Comparison of ENCODE assay signal across 2 cellular contexts in the genomic region with DNA sequence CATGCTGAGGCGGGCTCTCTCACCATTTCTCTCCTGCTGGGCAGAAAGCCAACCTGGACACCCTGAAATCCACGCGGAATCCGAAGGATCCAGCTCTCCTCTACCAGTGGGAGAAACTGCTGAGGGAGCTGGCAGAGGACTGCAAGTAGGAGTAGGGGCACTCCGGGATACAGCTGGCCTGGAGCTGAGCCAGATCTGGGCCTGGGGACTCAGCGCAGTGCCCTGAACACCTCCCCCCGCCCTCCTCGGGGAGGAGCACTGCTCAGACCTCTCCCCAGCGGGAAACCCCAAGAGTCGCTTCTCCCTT.
A peak's percentile ranks its signal among the peaks of the same experiment; 100 is the strongest.
TF ChIP-seq lines count a peak whose summit lies in the region.

No MANE protein-coding gene starts in this region.

TF ChIP-seq in HepG2, 621 proteins besides CTCF, POLR2A, EP300 and RAD21:
- TF ChIP-seq ZNF232 (CRISPR knock-in tag; IDR thresholded peaks at IDR 0.05; ENCODE audit: borderline replicate concordance) (0 out of 2 replicates have a peak, but pooled peaks have one; percentile 13), ZNF543 (CRISPR knock-in tag; IDR thresholded peaks at IDR 0.05) (no peak), ZFP36 (IDR thresholded peaks at IDR 0.05; ENCODE audit: borderline replicate concordance, low read depth, low read length, partially characterized antibody) (no peak), POGZ (CRISPR knock-in tag; IDR thresholded peaks at IDR 0.05) (peak; percentile 1; the same call in 1 of the 2 replicates), KMT2B (CRISPR knock-in tag; IDR thresholded peaks at IDR 0.05) (no peak), SUZ12 (IDR thresholded peaks at IDR 0.05; ENCODE audit: low read depth, low read length) (no peak), TARDBP (CRISPR knock-in tag; IDR thresholded peaks at IDR 0.05) (no peak), PCBP1 (IDR thresholded peaks at IDR 0.05; ENCODE audit: borderline replicate concordance, low read depth, low read length) (peak; percentile 64; the same call in 1 of the 2 replicates), MIXL1 (CRISPR knock-in tag; IDR thresholded peaks at IDR 0.05) (no peak), ZFAT (CRISPR knock-in tag; conservative IDR thresholded peaks at IDR 0.05) (no peak), HDAC2 (CRISPR knock-in tag; IDR thresholded peaks at IDR 0.05) (no peak), NR2C2 (CRISPR knock-in tag; IDR thresholded peaks at IDR 0.05; ENCODE audit: borderline replicate concordance) (no peak), NBN (conservative IDR thresholded peaks at IDR 0.05) (no peak), PRPF4 (IDR thresholded peaks at IDR 0.05; ENCODE audit: low read depth, low read length, poor library complexity, severe bottlenecking) (no peak), ADNP (CRISPR knock-in tag; IDR thresholded peaks at IDR 0.05) (no peak), RBAK (CRISPR knock-in tag; IDR thresholded peaks at IDR 0.05) (no peak), KDM2A (CRISPR knock-in tag; IDR thresholded peaks at IDR 0.05; ENCODE audit: borderline replicate concordance, low read depth) (no peak), NR2F2 (IDR thresholded peaks at IDR 0.05; ENCODE audit: borderline replicate concordance, low read depth) (no peak), TSC22D2 (CRISPR knock-in tag; IDR thresholded peaks at IDR 0.05; ENCODE audit: borderline replicate concordance) (no peak), SRSF4 (IDR thresholded peaks at IDR 0.05; ENCODE audit: low read depth, low read length, poor library complexity, severe bottlenecking) (no peak), ZNF672 (CRISPR knock-in tag; IDR thresholded peaks at IDR 0.05) (no peak)
- TF ChIP-seq, protein P1, sequence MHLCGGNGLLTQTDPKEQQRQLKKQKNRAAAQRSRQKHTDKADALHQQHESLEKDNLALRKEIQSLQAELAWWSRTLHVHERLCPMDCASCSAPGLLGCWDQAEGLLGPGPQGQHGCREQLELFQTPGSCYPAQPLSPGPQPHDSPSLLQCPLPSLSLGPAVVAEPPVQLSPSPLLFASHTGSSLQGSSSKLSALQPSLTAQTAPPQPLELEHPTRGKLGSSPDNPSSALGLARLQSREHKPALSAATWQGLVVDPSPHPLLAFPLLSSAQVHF (CRISPR knock-in tag; IDR thresholded peaks at IDR 0.05): no peak
- TF ChIP-seq, protein P2, sequence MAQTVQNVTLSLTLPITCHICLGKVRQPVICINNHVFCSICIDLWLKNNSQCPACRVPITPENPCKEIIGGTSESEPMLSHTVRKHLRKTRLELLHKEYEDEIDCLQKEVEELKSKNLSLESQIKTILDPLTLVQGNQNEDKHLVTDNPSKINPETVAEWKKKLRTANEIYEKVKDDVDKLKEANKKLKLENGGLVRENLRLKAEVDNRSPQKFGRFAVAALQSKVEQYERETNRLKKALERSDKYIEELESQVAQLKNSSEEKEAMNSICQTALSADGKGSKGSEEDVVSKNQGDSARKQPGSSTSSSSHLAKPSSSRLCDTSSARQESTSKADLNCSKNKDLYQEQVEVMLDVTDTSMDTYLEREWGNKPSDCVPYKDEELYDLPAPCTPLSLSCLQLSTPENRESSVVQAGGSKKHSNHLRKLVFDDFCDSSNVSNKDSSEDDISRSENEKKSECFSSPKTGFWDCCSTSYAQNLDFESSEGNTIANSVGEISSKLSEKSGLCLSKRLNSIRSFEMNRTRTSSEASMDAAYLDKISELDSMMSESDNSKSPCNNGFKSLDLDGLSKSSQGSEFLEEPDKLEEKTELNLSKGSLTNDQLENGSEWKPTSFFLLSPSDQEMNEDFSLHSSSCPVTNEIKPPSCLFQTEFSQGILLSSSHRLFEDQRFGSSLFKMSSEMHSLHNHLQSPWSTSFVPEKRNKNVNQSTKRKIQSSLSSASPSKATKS (CRISPR knock-in tag; IDR thresholded peaks at IDR 0.05): no peak
- TF ChIP-seq, protein P3, sequence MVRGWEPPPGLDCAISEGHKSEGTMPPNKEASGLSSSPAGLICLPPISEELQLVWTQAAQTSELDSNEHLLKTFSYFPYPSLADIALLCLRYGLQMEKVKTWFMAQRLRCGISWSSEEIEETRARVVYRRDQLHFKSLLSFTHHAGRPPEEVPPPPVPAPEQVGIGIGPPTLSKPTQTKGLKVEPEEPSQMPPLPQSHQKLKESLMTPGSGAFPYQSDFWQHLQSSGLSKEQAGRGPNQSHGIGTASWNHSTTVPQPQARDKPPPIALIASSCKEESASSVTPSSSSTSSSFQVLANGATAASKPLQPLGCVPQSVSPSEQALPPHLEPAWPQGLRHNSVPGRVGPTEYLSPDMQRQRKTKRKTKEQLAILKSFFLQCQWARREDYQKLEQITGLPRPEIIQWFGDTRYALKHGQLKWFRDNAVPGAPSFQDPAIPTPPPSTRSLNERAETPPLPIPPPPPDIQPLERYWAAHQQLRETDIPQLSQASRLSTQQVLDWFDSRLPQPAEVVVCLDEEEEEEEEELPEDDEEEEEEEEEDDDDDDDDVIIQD (CRISPR knock-in tag; IDR thresholded peaks at IDR 0.05; ENCODE audit: low read depth): no peak
- TF ChIP-seq, protein P4, sequence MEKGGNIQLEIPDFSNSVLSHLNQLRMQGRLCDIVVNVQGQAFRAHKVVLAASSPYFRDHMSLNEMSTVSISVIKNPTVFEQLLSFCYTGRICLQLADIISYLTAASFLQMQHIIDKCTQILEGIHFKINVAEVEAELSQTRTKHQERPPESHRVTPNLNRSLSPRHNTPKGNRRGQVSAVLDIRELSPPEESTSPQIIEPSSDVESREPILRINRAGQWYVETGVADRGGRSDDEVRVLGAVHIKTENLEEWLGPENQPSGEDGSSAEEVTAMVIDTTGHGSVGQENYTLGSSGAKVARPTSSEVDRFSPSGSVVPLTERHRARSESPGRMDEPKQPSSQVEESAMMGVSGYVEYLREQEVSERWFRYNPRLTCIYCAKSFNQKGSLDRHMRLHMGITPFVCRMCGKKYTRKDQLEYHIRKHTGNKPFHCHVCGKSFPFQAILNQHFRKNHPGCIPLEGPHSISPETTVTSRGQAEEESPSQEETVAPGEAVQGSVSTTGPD (CRISPR knock-in tag; IDR thresholded peaks at IDR 0.05): no peak
- TF ChIP-seq, protein P5, sequence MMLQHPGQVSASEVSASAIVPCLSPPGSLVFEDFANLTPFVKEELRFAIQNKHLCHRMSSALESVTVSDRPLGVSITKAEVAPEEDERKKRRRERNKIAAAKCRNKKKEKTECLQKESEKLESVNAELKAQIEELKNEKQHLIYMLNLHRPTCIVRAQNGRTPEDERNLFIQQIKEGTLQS (CRISPR knock-in tag; IDR thresholded peaks at IDR 0.05): no peak
- TF ChIP-seq, protein P6, sequence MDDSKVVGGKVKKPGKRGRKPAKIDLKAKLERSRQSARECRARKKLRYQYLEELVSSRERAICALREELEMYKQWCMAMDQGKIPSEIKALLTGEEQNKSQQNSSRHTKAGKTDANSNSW (CRISPR knock-in tag; IDR thresholded peaks at IDR 0.05; ENCODE audit: borderline replicate concordance): 0 out of 2 replicates have a peak, but pooled peaks have one; percentile 3
- TF ChIP-seq, protein P7, sequence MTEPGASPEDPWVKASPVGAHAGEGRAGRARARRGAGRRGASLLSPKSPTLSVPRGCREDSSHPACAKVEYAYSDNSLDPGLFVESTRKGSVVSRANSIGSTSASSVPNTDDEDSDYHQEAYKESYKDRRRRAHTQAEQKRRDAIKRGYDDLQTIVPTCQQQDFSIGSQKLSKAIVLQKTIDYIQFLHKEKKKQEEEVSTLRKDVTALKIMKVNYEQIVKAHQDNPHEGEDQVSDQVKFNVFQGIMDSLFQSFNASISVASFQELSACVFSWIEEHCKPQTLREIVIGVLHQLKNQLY (CRISPR knock-in tag; IDR thresholded peaks at IDR 0.05): no peak

TF ChIP-seq in SK-N-SH treated with all-trans-retinoic acid at 6 μM for 48 hours, 23 proteins besides CTCF, POLR2A, EP300 and RAD21:
- TF ChIP-seq ZNF8 (CRISPR knock-in tag; IDR thresholded peaks at IDR 0.05): no peak
- no peak for TF ChIP-seq SNAI2 (CRISPR knock-in tag; IDR thresholded peaks at IDR 0.05)
- TF ChIP-seq, protein P8, sequence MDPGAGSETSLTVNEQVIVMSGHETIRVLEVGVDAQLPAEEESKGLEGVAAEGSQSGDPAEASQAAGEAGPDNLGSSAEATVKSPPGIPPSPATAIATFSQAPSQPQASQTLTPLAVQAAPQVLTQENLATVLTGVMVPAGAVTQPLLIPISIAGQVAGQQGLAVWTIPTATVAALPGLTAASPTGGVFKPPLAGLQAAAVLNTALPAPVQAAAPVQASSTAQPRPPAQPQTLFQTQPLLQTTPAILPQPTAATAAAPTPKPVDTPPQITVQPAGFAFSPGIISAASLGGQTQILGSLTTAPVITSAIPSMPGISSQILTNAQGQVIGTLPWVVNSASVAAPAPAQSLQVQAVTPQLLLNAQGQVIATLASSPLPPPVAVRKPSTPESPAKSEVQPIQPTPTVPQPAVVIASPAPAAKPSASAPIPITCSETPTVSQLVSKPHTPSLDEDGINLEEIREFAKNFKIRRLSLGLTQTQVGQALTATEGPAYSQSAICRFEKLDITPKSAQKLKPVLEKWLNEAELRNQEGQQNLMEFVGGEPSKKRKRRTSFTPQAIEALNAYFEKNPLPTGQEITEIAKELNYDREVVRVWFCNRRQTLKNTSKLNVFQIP (CRISPR knock-in tag; IDR thresholded peaks at IDR 0.05; ENCODE audit: borderline replicate concordance, low read depth): no peak
- no peak for TF ChIP-seq PPARA (CRISPR knock-in tag; IDR thresholded peaks at IDR 0.05; ENCODE audit: borderline replicate concordance)
- TF ChIP-seq ARNTL (CRISPR knock-in tag; IDR thresholded peaks at IDR 0.05; ENCODE audit: borderline replicate concordance, low read depth): no peak
- no peak for TF ChIP-seq TOX (CRISPR knock-in tag; IDR thresholded peaks at IDR 0.05; ENCODE audit: borderline replicate concordance)
- TF ChIP-seq, protein P9, sequence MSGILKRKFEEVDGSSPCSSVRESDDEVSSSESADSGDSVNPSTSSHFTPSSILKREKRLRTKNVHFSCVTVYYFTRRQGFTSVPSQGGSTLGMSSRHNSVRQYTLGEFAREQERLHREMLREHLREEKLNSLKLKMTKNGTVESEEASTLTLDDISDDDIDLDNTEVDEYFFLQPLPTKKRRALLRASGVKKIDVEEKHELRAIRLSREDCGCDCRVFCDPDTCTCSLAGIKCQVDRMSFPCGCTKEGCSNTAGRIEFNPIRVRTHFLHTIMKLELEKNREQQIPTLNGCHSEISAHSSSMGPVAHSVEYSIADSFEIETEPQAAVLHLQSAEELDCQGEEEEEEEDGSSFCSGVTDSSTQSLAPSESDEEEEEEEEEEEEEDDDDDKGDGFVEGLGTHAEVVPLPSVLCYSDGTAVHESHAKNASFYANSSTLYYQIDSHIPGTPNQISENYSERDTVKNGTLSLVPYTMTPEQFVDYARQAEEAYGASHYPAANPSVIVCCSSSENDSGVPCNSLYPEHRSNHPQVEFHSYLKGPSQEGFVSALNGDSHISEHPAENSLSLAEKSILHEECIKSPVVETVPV (CRISPR knock-in tag; IDR thresholded peaks at IDR 0.05): no peak
- TF ChIP-seq RARB (CRISPR knock-in tag; IDR thresholded peaks at IDR 0.05): no peak
- TF ChIP-seq ISL1 (CRISPR knock-in tag; IDR thresholded peaks at IDR 0.05): no peak
- TF ChIP-seq ZNF565 (CRISPR knock-in tag; conservative IDR thresholded peaks at IDR 0.05; ENCODE audit: low read depth): no peak
- TF ChIP-seq ESRRG (CRISPR knock-in tag; IDR thresholded peaks at IDR 0.05): no peak
- TF ChIP-seq ZNF70 (CRISPR knock-in tag; IDR thresholded peaks at IDR 0.05): no peak
- no peak for TF ChIP-seq ZC3H10 (CRISPR knock-in tag; IDR thresholded peaks at IDR 0.05)
